8 cellular contexts compared by ENCODE assay signal in genomic region chr14:61925043-61925442, GRCh38.
DNase-seq lines count a peak whose midpoint lies in the region; ATAC-seq and TF ChIP-seq lines count a peak whose summit lies in the region.

No MANE protein-coding gene starts in this region.

- H3K9me3 Mint-ChIP-seq in activated T-helper 17 cell treated with anti-CD3 and anti-CD28 coated beads, Interleukin-2, amount 50 U/mL, for 72 hours: no peaks in the 10 kb centered on the region

- ATAC-seq in HG03432 (IDR thresholded peaks at IDR 0.05; ENCODE audit: unreplicated experiment) (peak; percentile 59), GM21717 (IDR thresholded peaks at IDR 0.05; ENCODE audit: unreplicated experiment) (no peak)
- ATAC-seq in activated T-helper 17 cell treated with anti-CD3 and anti-CD28 coated beads, Interleukin-2, amount 50 U/mL, for 72 hours (replicated peaks): no peak

- H2BK15ac ChIP-seq in mesendoderm (replicated peaks; ENCODE audit: low read depth): no peak overlapping the region

- H2AK5ac ChIP-seq in mesendoderm (ENCODE audit: low read length): no peak overlapping the region

- H3K27ac ChIP-seq in mesendoderm (ENCODE audit: low read depth, low read length): no peak overlapping the region

- no peaks in the 10 kb centered on the region for H3K36me3 Mint-ChIP-seq in activated T-helper 17 cell treated with anti-CD3 and anti-CD28 coated beads, Interleukin-2, amount 50 U/mL, for 72 hours (ENCODE audit: low read depth)

- no peak overlapping the region for H4K8ac ChIP-seq in mesendoderm (ENCODE audit: low read depth, low read length)

- H3K4ac ChIP-seq in mesendoderm (ENCODE audit: low read depth, low read length): no peak overlapping the region

- no peak overlapping the region for H3K9ac ChIP-seq in mesendoderm (ENCODE audit: low read length)

- H3K23ac ChIP-seq in mesendoderm (ENCODE audit: low read length): no peak overlapping the region

- in situ Hi-C loops in astrocyte of the cerebellum (cut with HindIII; ENCODE audit: low sequenced_read_pairs): no loop called here

- no peak overlapping the region for H3K18ac ChIP-seq in mesendoderm (ENCODE audit: low read length)

- no CpG with 5 or more reads among the region's 5 CpGs for WGBS in mesendoderm (ENCODE audit: extremely low coverage, insufficient coverage, low lambda C conversion rate)

- TF ChIP-seq CTCF in astrocyte of the cerebellum (IDR thresholded peaks at IDR 0.05; ENCODE audit: low read depth, low read length, missing control alignments): no peak

- H3K56ac ChIP-seq in mesendoderm (ENCODE audit: low read length): no peak overlapping the region

- H2BK5ac ChIP-seq in mesendoderm (ENCODE audit: low read length): no peak overlapping the region

- H3K4me1 ChIP-seq in mesendoderm (ENCODE audit: control insufficient read depth, low read depth, low read length): peaks cover 4% of the 10 kb centered on the region

- H3K4me3 Mint-ChIP-seq in activated T-helper 17 cell treated with anti-CD3 and anti-CD28 coated beads, Interleukin-2, amount 50 U/mL, for 72 hours: no peak overlapping the region

- no peak overlapping the region for H3K4me3 ChIP-seq in astrocyte of the cerebellum (ENCODE audit: low read depth, low read length)
- no peak overlapping the region for H3K4me3 ChIP-seq in mesendoderm (ENCODE audit: low read length)

- no peaks in the 10 kb centered on the region for H3K27me3 ChIP-seq in mesendoderm (ENCODE audit: insufficient read depth, low read length, poor library complexity)

- no peaks in the 10 kb centered on the region for H3K79me2 ChIP-seq in mesendoderm (ENCODE audit: control insufficient read depth, insufficient read depth, low read length)

- no peak overlapping the region for H3K4me2 ChIP-seq in mesendoderm (ENCODE audit: low read length)

- DNase-seq in ELR (ENCODE audit: low read depth): peak; percentile 70
- peak; percentile 19 for DNase-seq in astrocyte of the cerebellum (ENCODE audit: low read depth)
- DNase-seq in mesendoderm: peak; percentile 76
- no peak for DNase-seq in NCI-H526 treated with DMSO at 0.1 percent for 48 hours (lab: John Stamatoyannopoulos, UW)
- no peak for DNase-seq in cerebellar nuclear complex (lab: John Stamatoyannopoulos, UW)

- no peaks in the 10 kb centered on the region for H3K79me1 ChIP-seq in mesendoderm (ENCODE audit: low read length)

- H3K4me1 Mint-ChIP-seq in activated T-helper 17 cell treated with anti-CD3 and anti-CD28 coated beads, Interleukin-2, amount 50 U/mL, for 72 hours: no peaks in the 10 kb centered on the region

- peaks cover 25% of the 10 kb centered on the region for H3K27me3 Mint-ChIP-seq in activated T-helper 17 cell treated with anti-CD3 and anti-CD28 coated beads, Interleukin-2, amount 50 U/mL, for 72 hours

- no peaks in the 10 kb centered on the region for H3K36me3 ChIP-seq in mesendoderm (ENCODE audit: control insufficient read depth, insufficient read depth, low read length)

- H2BK120ac ChIP-seq in mesendoderm (ENCODE audit: low read depth, low read length): no peak overlapping the region

- no peak overlapping the region for H4K5ac ChIP-seq in mesendoderm (ENCODE audit: low read length)

- H3K27ac Mint-ChIP-seq in activated T-helper 17 cell treated with anti-CD3 and anti-CD28 coated beads, Interleukin-2, amount 50 U/mL, for 72 hours: no peak overlapping the region

Comparison
In these comparisons a context has a peak if more than half of its experiments do, and no peak if none do; other contexts are left out.
1. DNase-seq: peak in ELR (single experiment), astrocyte of the cerebellum (single experiment) and mesendoderm (single experiment); none in NCI-H526 treated with DMSO at 0.1 percent for 48 hours (single experiment) and cerebellar nuclear complex (0 of 2).